ENCODE assay signal across 25 cellular contexts in genomic region chr1:219537182-219537581, GRCh38.
DNase-seq lines count a peak whose midpoint lies in the region; ATAC-seq, FAIRE-seq and TF ChIP-seq lines count a peak whose summit lies in the region.
"Had no signal": no experiment of that assay in that cellular context is flagged by ENCODE, and none has a peak within 500 bp of the region (broad histone marks: within the 10 kb centered on the region; RNA-seq: fewer than 3 reads in every experiment).

No MANE protein-coding gene starts in this region.

- DNase-seq in SJCRH30 (peak; percentile 14 to 38), astrocyte (ENCODE audit: low read depth) (peak; percentile 32), islet precursor cell (peak; percentile 63), nephron progenitor cell (no peak), endothelial cell (ENCODE audit: low spot score) (no peak), mucosa of descending colon (no peak), kidney tubule cell (ENCODE audit: low spot score) (no peak), MV-4-11 (lab: John Stamatoyannopoulos, UW) (no peak)
- DNase-seq: CD4-positive, CD25-positive, alpha-beta regulatory T cell; DMS 273 treated with DMSO at 0.1 percent for 48 hours; DND-41; GOT3; HCEC 1CT; IMR-90; NCI-H1694; NCI-H2081; NCI-H2171; NCI-H345; NCI-H524; PC-3; Right ventricle myocardium superior had no signal

- H3K27ac Mint-ChIP-seq in astrocyte (ENCODE audit: unreplicated experiment) = no peak overlapping the region
- H3K27ac Mint-ChIP-seq in nephron progenitor cell = peak overlapping the region; percentile 55
- no peak overlapping the region for H3K27ac Mint-ChIP-seq in endothelial cell (ENCODE audit: unreplicated experiment)
- H3K27ac Mint-ChIP-seq: CD4-positive, CD25-positive, alpha-beta regulatory T cell had no signal

- no peak overlapping the region for H2AFZ ChIP-seq in astrocyte (ENCODE audit: low read depth, low read length)

- H3K27me3 Mint-ChIP-seq in astrocyte (ENCODE audit: low read depth, unreplicated experiment) (no peaks in the 10 kb centered on the region), nephron progenitor cell (ENCODE audit: low read depth, poor library complexity) (no peaks in the 10 kb centered on the region), endothelial cell (ENCODE audit: unreplicated experiment) (no peaks in the 10 kb centered on the region)
- H3K27me3 Mint-ChIP-seq: CD4-positive, CD25-positive, alpha-beta regulatory T cell had no signal

- no peaks in the 10 kb centered on the region for H4K20me1 ChIP-seq in astrocyte (ENCODE audit: insufficient read depth, low read length)

- H3K4me3 Mint-ChIP-seq in astrocyte (ENCODE audit: unreplicated experiment) = no peak overlapping the region
- no peak overlapping the region for H3K4me3 Mint-ChIP-seq in nephron progenitor cell
- H3K4me3 Mint-ChIP-seq in endothelial cell (ENCODE audit: unreplicated experiment) = no peak overlapping the region
- H3K4me3 Mint-ChIP-seq: CD4-positive, CD25-positive, alpha-beta regulatory T cell had no signal

- TF ChIP-seq CTCF in astrocyte (IDR thresholded peaks at IDR 0.05; ENCODE audit: insufficient read depth, low read depth, low read length) = no peak
- no peak for TF ChIP-seq CTCF in nephron progenitor cell (IDR thresholded peaks at IDR 0.05)
- no peak for TF ChIP-seq CTCF in endothelial cell (IDR thresholded peaks at IDR 0.05; ENCODE audit: unreplicated experiment)
- no peak for TF ChIP-seq CTCF in mucosa of descending colon (IDR thresholded peaks at IDR 0.05)

- H3K36me3 ChIP-seq in SJCRH30 = no peaks in the 10 kb centered on the region
- H3K36me3 ChIP-seq in astrocyte (ENCODE audit: insufficient read depth, low read length) = no peaks in the 10 kb centered on the region
- no peaks in the 10 kb centered on the region for H3K36me3 ChIP-seq in mucosa of descending colon (ENCODE audit: low read depth)

- no peak overlapping the region for H3K4me3 ChIP-seq in SJCRH30
- H3K4me3 ChIP-seq in astrocyte (ENCODE audit: insufficient read depth, low read depth, low read length) = no peak overlapping the region
- no peak overlapping the region for H3K4me3 ChIP-seq in mucosa of descending colon
- H3K4me3 ChIP-seq: SK-N-MC had no signal

- peaks cover 24% of the 10 kb centered on the region for H3K4me1 Mint-ChIP-seq in astrocyte (ENCODE audit: low read depth, unreplicated experiment)
- H3K4me1 Mint-ChIP-seq in nephron progenitor cell = peaks cover 32% of the 10 kb centered on the region
- H3K4me1 Mint-ChIP-seq in endothelial cell (ENCODE audit: unreplicated experiment) = no peaks in the 10 kb centered on the region
- H3K4me1 Mint-ChIP-seq: CD4-positive, CD25-positive, alpha-beta regulatory T cell had no signal

- H3K9me3 ChIP-seq in SJCRH30 (replicated peaks) (0 out of 2 replicates have a peak, but pooled peaks cover 2% of the 10 kb centered on the region), astrocyte (ENCODE audit: insufficient read depth, low read depth, low read length) (no peaks in the 10 kb centered on the region), mucosa of descending colon (no peaks in the 10 kb centered on the region)

- ATAC-seq in mucosa of descending colon = no peak
- ATAC-seq: PC-3 had no signal

- no peaks in the 10 kb centered on the region for H3K36me3 Mint-ChIP-seq in astrocyte (ENCODE audit: low read depth, unreplicated experiment)
- H3K36me3 Mint-ChIP-seq in nephron progenitor cell (ENCODE audit: low read depth) = no peaks in the 10 kb centered on the region
- H3K36me3 Mint-ChIP-seq in endothelial cell (ENCODE audit: low read depth, unreplicated experiment) = no peaks in the 10 kb centered on the region
- H3K36me3 Mint-ChIP-seq: CD4-positive, CD25-positive, alpha-beta regulatory T cell had no signal

- H3K4me2 ChIP-seq in astrocyte (ENCODE audit: low read length) = no peak overlapping the region
- H3K4me2 ChIP-seq: KMS-11 had no signal

- no peak for FAIRE-seq in astrocyte (lab: Jason Lieb, UNC)
- FAIRE-seq: GM12891, HTR-8/SVneo had no signal

- no peaks in the 10 kb centered on the region for H3K79me2 ChIP-seq in astrocyte (ENCODE audit: insufficient read depth, low read length)

- H3K4me1 ChIP-seq in SJCRH30 = peaks cover 14% of the 10 kb centered on the region
- no peaks in the 10 kb centered on the region for H3K4me1 ChIP-seq in astrocyte (ENCODE audit: insufficient read depth, low read length)
- H3K4me1 ChIP-seq in mucosa of descending colon (ENCODE audit: low read depth) = no peaks in the 10 kb centered on the region

- H3K9ac ChIP-seq in astrocyte (ENCODE audit: low read length) = no peak overlapping the region
- H3K9ac ChIP-seq: KMS-11 had no signal

- H3K27ac ChIP-seq in SJCRH30 = no peak overlapping the region
- no peak overlapping the region for H3K27ac ChIP-seq in astrocyte (ENCODE audit: low read depth, low read length)
- H3K27ac ChIP-seq: KMS-11, SK-N-MC had no signal

- intact Hi-C loops in mucosa of descending colon (cut with DNase I, micrococcal nuclease) = no loop called here

- H3K9me3 Mint-ChIP-seq in astrocyte (ENCODE audit: unreplicated experiment) = peaks cover 2% of the 10 kb centered on the region
- H3K9me3 Mint-ChIP-seq in nephron progenitor cell = no peaks in the 10 kb centered on the region
- no peaks in the 10 kb centered on the region for H3K9me3 Mint-ChIP-seq in endothelial cell (ENCODE audit: unreplicated experiment)

- H3K27me3 ChIP-seq in SJCRH30 (no peaks in the 10 kb centered on the region), astrocyte (ENCODE audit: insufficient read depth, low read length) (no peaks in the 10 kb centered on the region)

Comparison
In these comparisons a context has a peak if more than half of its experiments do, and no peak if none do; other contexts are left out.
1. DNase-seq: peak in SJCRH30 (2 of 2), astrocyte (single experiment) and islet precursor cell (single experiment); none in nephron progenitor cell (single experiment), endothelial cell (single experiment), mucosa of descending colon (0 of 3), kidney tubule cell (single experiment) and MV-4-11 (single experiment).